Comparison of ENCODE assay signal across 11 cellular contexts in the genomic region with DNA sequence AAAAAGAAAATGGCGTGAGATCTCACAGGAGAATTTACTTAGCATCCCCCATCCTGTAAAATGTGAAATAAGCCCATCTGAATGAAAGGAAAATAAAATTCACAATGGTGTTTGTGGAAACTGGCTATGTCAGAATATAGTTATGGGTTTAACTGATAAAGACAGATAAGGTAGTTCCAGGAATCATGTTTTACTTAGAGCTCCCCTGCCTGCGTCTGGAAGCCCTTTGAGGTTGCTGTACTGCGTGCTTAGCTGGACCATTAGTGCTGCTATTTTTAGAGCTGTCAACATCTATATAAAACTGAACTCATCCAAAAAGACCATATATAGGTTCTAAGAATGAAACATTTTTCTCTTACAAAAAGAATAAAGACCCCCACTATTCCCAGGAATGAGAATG.
"Had no signal": no experiment of that assay in that cellular context is flagged by ENCODE, and none has a peak within 500 bp of the region (broad histone marks: within the 10 kb centered on the region; RNA-seq: fewer than 3 reads in every experiment).

No MANE protein-coding gene starts in this region.

- H3K27ac ChIP-seq: thyroid gland, uterus had no signal

- H3K27me3 ChIP-seq: thyroid gland, uterus had no signal

- H3K36me3 ChIP-seq: thyroid gland, uterus had no signal

- H3K4me1 ChIP-seq: thyroid gland, uterus had no signal

- ATAC-seq: effector memory CD8-positive, alpha-beta T cell; left cardiac atrium; mucosa of descending colon; natural killer cell treated with Interleukin-12 subunit alpha and Interleukin-12 subunit beta and Interleukin-15 and Interleukin-18, amount 100 ng/mL, for 72 hours had no signal

- DNase-seq: activated CD4-positive, alpha-beta T cell treated with anti-CD3 and anti-CD28 coated beads for 48 hours; activated naive CD4-positive, alpha-beta T cell; aorta; central memory CD4-positive, alpha-beta T cell; effector memory CD8-positive, alpha-beta T cell; left cardiac atrium; mucosa of descending colon; T-helper 9 cell; thyroid gland; uterus had no signal

- H3K4me3 ChIP-seq: mucosa of descending colon, thyroid gland, uterus had no signal

- H3K9me3 ChIP-seq: mucosa of descending colon, thyroid gland, uterus had no signal
